In the genomic region with DNA sequence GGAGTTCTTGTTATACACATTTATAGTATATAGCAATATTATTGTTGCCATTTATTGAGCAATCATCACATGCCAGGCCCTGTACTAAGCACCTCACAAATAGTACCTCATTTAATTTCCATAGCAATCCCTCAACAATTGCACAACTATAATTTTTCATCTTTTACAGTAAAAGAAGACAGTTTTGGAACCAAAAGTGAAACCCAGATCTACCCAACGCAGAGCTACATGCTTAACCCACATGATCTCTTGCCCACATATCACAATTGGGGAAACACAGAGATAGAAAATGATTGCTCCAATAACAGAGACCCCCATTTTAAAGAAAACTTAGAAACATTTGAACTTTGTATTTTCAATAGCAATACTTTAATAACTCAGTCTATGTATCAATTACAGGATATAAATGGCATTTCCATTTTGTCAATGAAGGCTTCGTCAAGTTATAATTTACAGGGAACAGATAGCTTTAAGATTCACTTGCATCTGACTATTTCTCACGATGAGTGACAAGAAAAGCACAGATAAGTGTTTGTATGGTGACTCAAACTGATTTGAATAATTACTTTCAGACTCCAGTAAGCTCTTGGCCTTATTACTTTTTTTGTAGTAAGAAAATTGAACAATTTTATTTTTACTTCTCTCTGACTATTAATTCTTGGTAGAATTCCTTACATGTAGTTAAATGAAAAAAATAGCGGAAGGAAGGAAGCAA, we compare ENCODE assay signal across 1 cellular context.
TF ChIP-seq lines count a peak whose summit lies in the region.

No MANE protein-coding gene starts in this region.

TF ChIP-seq in H1, 55 proteins besides CTCF, POLR2A, EP300 and RAD21 (continued from another document):
- TF ChIP-seq BACH1 (IDR thresholded peaks at IDR 0.05; ENCODE audit: low read length), result no peak
TF ChIP-seq in H1: peak in this region for 1.
